In the genomic region with DNA sequence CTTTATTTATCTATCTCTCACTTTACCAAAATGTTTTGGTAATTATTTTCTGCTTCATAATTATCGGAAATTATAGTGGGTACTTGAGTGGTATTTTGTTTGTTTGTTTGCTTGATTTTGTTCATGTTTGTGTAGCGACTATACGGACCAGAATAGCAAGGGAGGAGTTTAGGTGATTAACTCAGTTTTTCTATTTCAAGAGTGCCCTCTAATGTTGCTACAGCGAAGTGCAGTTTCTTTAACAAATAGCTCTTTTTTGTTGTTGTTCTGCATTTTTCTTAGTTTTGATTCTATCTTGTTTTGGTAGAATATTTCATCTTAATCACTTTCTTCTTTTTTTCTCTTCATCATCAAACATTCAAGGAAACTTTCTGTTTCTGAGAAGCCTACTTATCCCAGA, we compare ENCODE assay signal across 11 cellular contexts. TPM values are rescaled to one million over a fixed set of nuclear protein-coding genes. Genes with fewer than 3 reads are reported as not detected.
A peak's percentile ranks its signal among the peaks of the same experiment; 100 is the strongest.
DNase-seq lines count a peak whose midpoint lies in the region; ATAC-seq, FAIRE-seq and TF ChIP-seq lines count a peak whose summit lies in the region.
"Had no signal": no experiment of that assay in that cellular context is flagged by ENCODE, and none has a peak within 500 bp of the region (broad histone marks: within the 10 kb centered on the region; RNA-seq: fewer than 3 reads in every experiment).

No MANE protein-coding gene starts in this region.

- H3K27ac Mint-ChIP-seq in astrocyte (ENCODE audit: unreplicated experiment), result no peak overlapping the region
- H3K27ac Mint-ChIP-seq: activated T-helper 2 cell treated with anti-CD3 and anti-CD28 coated beads, Interferon-gamma antibody, Interleukin-2, Interleukin-4, amounts not matched to agents 10 μg/mL and 5 μg/mL and 100 μg/mL, durations not matched to agents 14 hours and 24 hours and 36 hours; T-helper 2 cell treated with Interferon-gamma antibody and Interleukin-4, amounts not matched to agents 5 μg/mL and 100 μg/mL, for 36 hours had no signal

- no peaks in the 10 kb centered on the region for H3K9me3 Mint-ChIP-seq in astrocyte (ENCODE audit: unreplicated experiment)
- H3K9me3 Mint-ChIP-seq: activated T-helper 2 cell treated with anti-CD3 and anti-CD28 coated beads, Interferon-gamma antibody, Interleukin-2, Interleukin-4, amounts not matched to agents 10 μg/mL and 5 μg/mL and 100 μg/mL, durations not matched to agents 14 hours and 24 hours and 36 hours; T-helper 2 cell treated with Interferon-gamma antibody and Interleukin-4, amounts not matched to agents 5 μg/mL and 100 μg/mL, for 36 hours had no signal

- no peak overlapping the region for H3K4me3 Mint-ChIP-seq in astrocyte (ENCODE audit: unreplicated experiment)
- H3K4me3 Mint-ChIP-seq: T-helper 2 cell treated with Interferon-gamma antibody and Interleukin-4, amounts not matched to agents 5 μg/mL and 100 μg/mL, for 36 hours had no signal

- H3K4me1 ChIP-seq in astrocyte (ENCODE audit: insufficient read depth, low read length), result no peaks in the 10 kb centered on the region

- H3K36me3 Mint-ChIP-seq in astrocyte (ENCODE audit: low read depth, unreplicated experiment), result no peaks in the 10 kb centered on the region

- DNase-seq in astrocyte (ENCODE audit: low read depth), result no peak
- DNase-seq in lung microvascular endothelial cell (ENCODE audit: low read depth in 2 of 2), result peak; percentile 7 to 14
- DNase-seq in stimulated activated CD4-positive, alpha-beta T cell treated with anti-CD3 and anti-CD28 coated beads, Interleukin-4, amount 100 ng/mL, for 4 hours, result no peak
- no peak for DNase-seq in RCC 7860 (ENCODE audit: low spot score)
- DNase-seq: stimulated activated CD8-positive, alpha-beta memory T cell treated with anti-CD3 and anti-CD28 coated beads, Interleukin-4, amount 100 ng/mL, for 48 hours had no signal

- no peaks in the 10 kb centered on the region for H3K36me3 ChIP-seq in astrocyte (ENCODE audit: insufficient read depth, low read length)

- TF ChIP-seq EP300 in Ishikawa (IDR thresholded peaks at IDR 0.05; ENCODE audit: borderline replicate concordance), result no peak

- no peaks in the 10 kb centered on the region for H4K20me1 ChIP-seq in astrocyte (ENCODE audit: insufficient read depth, low read length)

- peak; percentile 32 for TF ChIP-seq RAD21 in Ishikawa (IDR thresholded peaks at IDR 0.05; ENCODE audit: low read depth)

- no peak overlapping the region for H2AFZ ChIP-seq in astrocyte (ENCODE audit: low read depth, low read length)

- no peak overlapping the region for H3K9ac ChIP-seq in astrocyte (ENCODE audit: low read length)

- TF ChIP-seq CTCF in astrocyte (IDR thresholded peaks at IDR 0.05; ENCODE audit: insufficient read depth, low read depth, low read length), result peak; percentile 12

- FAIRE-seq in G401.6 (lab: Jason Lieb, UNC) (peak; percentile 71), astrocyte (lab: Jason Lieb, UNC) (no peak), RCC 7860 (lab: Jason Lieb, UNC) (no peak)
- FAIRE-seq: endometrium had no signal

- H3K4me3 ChIP-seq in astrocyte (ENCODE audit: insufficient read depth, low read depth, low read length), result no peak overlapping the region

- no peak overlapping the region for H3K4me2 ChIP-seq in astrocyte (ENCODE audit: low read length)

- no peaks in the 10 kb centered on the region for H3K27me3 ChIP-seq in astrocyte (ENCODE audit: insufficient read depth, low read length)

- no peaks in the 10 kb centered on the region for H3K79me2 ChIP-seq in astrocyte (ENCODE audit: insufficient read depth, low read length)

- no peaks in the 10 kb centered on the region for H3K9me3 ChIP-seq in astrocyte (ENCODE audit: insufficient read depth, low read depth, low read length)

- no peak overlapping the region for H3K27ac ChIP-seq in astrocyte (ENCODE audit: low read depth, low read length)

- H3K4me1 Mint-ChIP-seq in astrocyte (ENCODE audit: low read depth, unreplicated experiment), result no peaks in the 10 kb centered on the region

- no peak for ATAC-seq in GM19397 (IDR thresholded peaks at IDR 0.05; ENCODE audit: unreplicated experiment)

- no peaks in the 10 kb centered on the region for H3K27me3 Mint-ChIP-seq in astrocyte (ENCODE audit: low read depth, unreplicated experiment)

TF ChIP-seq in Ishikawa, 13 proteins besides CTCF, POLR2A, EP300 and RAD21:
- no peak for TF ChIP-seq REST (IDR thresholded peaks at IDR 0.05; ENCODE audit: low read depth)
- TF ChIP-seq CREB1 (IDR thresholded peaks at IDR 0.05; ENCODE audit: low read depth), result no peak
- no peak for TF ChIP-seq USF1 (IDR thresholded peaks at IDR 0.05)
- no peak for TF ChIP-seq CEBPB (IDR thresholded peaks at IDR 0.05)
- TF ChIP-seq NFIC (IDR thresholded peaks at IDR 0.05), result no peak
- TF ChIP-seq TEAD4 (IDR thresholded peaks at IDR 0.05), result no peak
TF ChIP-seq in Ishikawa: peak in this region for 0.

RNA-seq across cellular contexts. Expression of gene QRFPR, which starts 40.8 kb away (rescaled TPM):
- total RNA-seq in astrocyte, result not detected in 2 replicates
- total RNA-seq in lung microvascular endothelial cell, result 0.40 and 0.44 TPM in 2 replicates
- total RNA-seq: activated T-helper 2 cell treated with anti-CD3 and anti-CD28 coated beads, Interferon-gamma antibody, Interleukin-2, Interleukin-4, amounts not matched to agents 10 μg/mL and 5 μg/mL and 100 μg/mL, durations not matched to agents 14 hours and 24 hours and 36 hours had no signal

Comparison
In these comparisons a context has a peak if more than half of its experiments do, and no peak if none do; other contexts are left out.
1. DNase-seq: peak in lung microvascular endothelial cell (2 of 2); none in astrocyte (single experiment), stimulated activated CD4-positive, alpha-beta T cell treated with anti-CD3 and anti-CD28 coated beads, Interleukin-4, amount 100 ng/mL, for 4 hours (0 of 2) and RCC 7860 (single experiment).